20 cellular contexts compared by ENCODE assay signal in genomic region chr6:104597541-104598050, GRCh38.
DNase-seq lines count a peak whose midpoint lies in the region; ATAC-seq, FAIRE-seq and TF ChIP-seq lines count a peak whose summit lies in the region.
"Had no signal": no experiment of that assay in that cellular context is flagged by ENCODE, and none has a peak within 500 bp of the region (broad histone marks: within the 10 kb centered on the region; RNA-seq: fewer than 3 reads in every experiment).

No MANE protein-coding gene starts in this region.

- no peaks in the 10 kb centered on the region for H3K9me3 Mint-ChIP-seq in activated CD4-positive, alpha-beta T cell treated with anti-CD3 and anti-CD28 coated beads for 36 hours (ENCODE audit: low read depth)

- no peak overlapping the region for H3K27ac Mint-ChIP-seq in activated CD4-positive, alpha-beta T cell treated with anti-CD3 and anti-CD28 coated beads for 36 hours
- H3K27ac Mint-ChIP-seq: B cell; immature natural killer cell; naive thymus-derived CD8-positive, alpha-beta T cell had no signal

- TF ChIP-seq EP300 in HepG2 (IDR thresholded peaks at IDR 0.05; ENCODE audit: low read depth in 2 of 2, low read length in 2 of 2): no peak
- TF ChIP-seq EP300 in HepG2 (CRISPR knock-in tag; IDR thresholded peaks at IDR 0.05; ENCODE audit: borderline replicate concordance): no peak

- intact Hi-C loops in HepG2 (cut with micrococcal nuclease; ENCODE audit: unreplicated experiment): no loop called here
- intact Hi-C loops in activated CD4-positive, alpha-beta T cell treated with anti-CD3 and anti-CD28 coated beads for 36 hours (cut with DNase I, micrococcal nuclease): no loop called here

- H4K20me1 ChIP-seq in DND-41 (ENCODE audit: insufficient read depth, low read length) (no peaks in the 10 kb centered on the region), HepG2 (ENCODE audit: insufficient read depth, low read length) (no peaks in the 10 kb centered on the region)

- no peak for TF ChIP-seq RAD21 in HepG2 (CRISPR knock-in tag; IDR thresholded peaks at IDR 0.05)

- H3K4me1 ChIP-seq in DND-41 (ENCODE audit: insufficient read depth, low read length) (no peaks in the 10 kb centered on the region), HUES64 (ENCODE audit: insufficient read depth, low read length) (peaks cover 4% of the 10 kb centered on the region; the same call in 1 of the 2 replicates), HepG2 (ENCODE audit: insufficient read depth, low read length) (no peaks in the 10 kb centered on the region)

- H3K9ac ChIP-seq in DND-41 (ENCODE audit: low read depth, low read length) (no peak overlapping the region), HUES64 (ENCODE audit: low read depth, low read length) (no peak overlapping the region), HepG2 (ENCODE audit: insufficient read depth, low read depth, low read length) (no peak overlapping the region)

- H3K9me3 ChIP-seq in DND-41 (ENCODE audit: insufficient read depth, low read length, severe bottlenecking) (no peaks in the 10 kb centered on the region), HUES64 (ENCODE audit: insufficient read depth, low read depth, low read length) (no peaks in the 10 kb centered on the region), HepG2 (ENCODE audit: low read length) (no peaks in the 10 kb centered on the region)
- H3K9me3 ChIP-seq: adrenal gland had no signal

- H3K4me1 Mint-ChIP-seq in activated CD4-positive, alpha-beta T cell treated with anti-CD3 and anti-CD28 coated beads for 36 hours: peaks cover 4% of the 10 kb centered on the region
- H3K4me1 Mint-ChIP-seq: B cell; immature natural killer cell; naive thymus-derived CD8-positive, alpha-beta T cell had no signal

- DNase-seq in DND-41 (no peak), dermis blood vessel endothelial cell (peak; percentile 69), lung microvascular endothelial cell (ENCODE audit: low read depth in 2 of 2) (peak; percentile 7 to 92), HepG2 (ENCODE audit: low spot score) (no peak), NCI-H446 treated with DMSO at 0.1 percent for 48 hours (lab: John Stamatoyannopoulos, UW) (no peak)
- DNase-seq in activated CD4-positive, alpha-beta T cell treated with anti-CD3 and anti-CD28 coated beads for 36 hours: no peak
- DNase-seq: adrenal gland; Calu3; immature natural killer cell; Kasumi-1; naive thymus-derived CD8-positive, alpha-beta T cell; NCI-H1436; NCI-H226; SHP77; small intestine; stimulated activated CD4-positive, alpha-beta T cell treated with anti-CD3 and anti-CD28 coated beads, Interleukin-4, amount 100 ng/mL, for 4 hours had no signal

- H3K36me3 ChIP-seq in DND-41 (ENCODE audit: insufficient read depth, low read length) (no peaks in the 10 kb centered on the region), HUES64 (ENCODE audit: insufficient read depth, low read length) (no peaks in the 10 kb centered on the region), HepG2 (replicated peaks in 1 of 2; ENCODE audit: control insufficient read depth in 1 of 2, insufficient read depth in 2 of 2, low read length in 2 of 2) (no peaks in the 10 kb centered on the region)
- H3K36me3 ChIP-seq: adrenal gland had no signal

- in situ Hi-C loops in HepG2 (cut with HindIII; ENCODE audit: extremely low pct_ligation_motif_present, low pct_unique_long_range_greater_than_20kb): no loop called here

- no peak for TF ChIP-seq CTCF in DND-41 (IDR thresholded peaks at IDR 0.05; ENCODE audit: borderline replicate concordance, extremely low read depth, low read length, poor library complexity, severe bottlenecking)
- TF ChIP-seq CTCF in HepG2 (CRISPR knock-in tag; IDR thresholded peaks at IDR 0.05): no peak

- WGBS in HUES64: 79% methylated on average over 4 of the region's 4 CpGs
- WGBS in HepG2 (ENCODE audit: low lambda C conversion rate): 4% methylated on average over 4 of the region's 4 CpGs

- no peaks in the 10 kb centered on the region for H3K36me3 Mint-ChIP-seq in activated CD4-positive, alpha-beta T cell treated with anti-CD3 and anti-CD28 coated beads for 36 hours (ENCODE audit: low read depth)
- H3K36me3 Mint-ChIP-seq: immature natural killer cell; naive thymus-derived CD8-positive, alpha-beta T cell had no signal

- H3K27me3 ChIP-seq in DND-41 (ENCODE audit: insufficient read depth, low read length, poor library complexity) (no peaks in the 10 kb centered on the region), HUES64 (ENCODE audit: insufficient read depth, low read length) (no peaks in the 10 kb centered on the region), HepG2 (ENCODE audit: control insufficient read depth in 1 of 2, insufficient read depth in 2 of 2, low read length in 2 of 2) (no peaks in the 10 kb centered on the region)
- H3K27me3 ChIP-seq: adrenal gland had no signal

- H3K4me2 ChIP-seq in DND-41 (ENCODE audit: insufficient read depth, low read length): no peak overlapping the region
- no peak overlapping the region for H3K4me2 ChIP-seq in HepG2 (ENCODE audit: low read depth, low read length)

- no TSS peak for BruUV-seq in HepG2 (replicated peaks; lab: Mats Ljungman, UMichigan)

- peaks cover 10% of the 10 kb centered on the region for H3K27me3 Mint-ChIP-seq in activated CD4-positive, alpha-beta T cell treated with anti-CD3 and anti-CD28 coated beads for 36 hours
- H3K27me3 Mint-ChIP-seq: B cell had no signal

- FAIRE-seq in HepG2 (lab: Jason Lieb, UNC): no peak
- FAIRE-seq: H54, small intestine had no signal

- H3K27ac ChIP-seq in DND-41 (ENCODE audit: low read length): no peak overlapping the region
- 0 out of 2 replicates have a peak overlapping the region, but pooled peaks have one; percentile 7 for H3K27ac ChIP-seq in HUES64 (ENCODE audit: low read depth, low read length)
- H3K27ac ChIP-seq in HepG2 (ENCODE audit: extremely low read length, insufficient read depth, low read length): no peak overlapping the region
- H3K27ac ChIP-seq: adrenal gland had no signal

- CTCF ChIA-PET in HepG2 (lab: Yijun Ruan, JAX; ENCODE audit: low intra/inter-chr PET ratio, low total read pairs): no interaction called here
- CTCF ChIA-PET in activated CD4-positive, alpha-beta T cell treated with anti-CD3 and anti-CD28 coated beads for 36 hours (lab: Charles Lee): interaction anchor here (0.9 kb wide), 1 partner anchor 32 kb away, joined by 3 read pairs; no protein-coding TSS in a partner anchor

- no peak overlapping the region for H3K4me3 Mint-ChIP-seq in activated CD4-positive, alpha-beta T cell treated with anti-CD3 and anti-CD28 coated beads for 36 hours
- H3K4me3 Mint-ChIP-seq: B cell; immature natural killer cell; naive thymus-derived CD8-positive, alpha-beta T cell had no signal

- POLR2A ChIA-PET in HepG2 (lab: Yijun Ruan, JAX): no interaction called here
- POLR2A ChIA-PET in activated CD4-positive, alpha-beta T cell treated with anti-CD3 and anti-CD28 coated beads for 36 hours (lab: Charles Lee): no interaction called here

- TF ChIP-seq POLR2A in HepG2 (IDR thresholded peaks at IDR 0.05; ENCODE audit: insufficient read depth in 1 of 2, low read depth in 2 of 2, low read length in 2 of 2): no peak

- H2AFZ ChIP-seq in DND-41 (ENCODE audit: low read depth, low read length) (no peak overlapping the region), HepG2 (ENCODE audit: low read length) (no peak overlapping the region)

- no peaks in the 10 kb centered on the region for H3K79me2 ChIP-seq in DND-41 (ENCODE audit: insufficient read depth, low read length)
- H3K79me2 ChIP-seq in HepG2 (ENCODE audit: insufficient read depth, low read length): no peaks in the 10 kb centered on the region

- ATAC-seq in DND-41 (ENCODE audit: insufficient read depth, low read depth) (peak; percentile 58; the same call in 1 of the 3 replicates), HepG2 (no peak), HG03097 (IDR thresholded peaks at IDR 0.05; ENCODE audit: low FRiP score, unreplicated experiment) (no peak)
- no peak for ATAC-seq in activated CD4-positive, alpha-beta T cell treated with anti-CD3 and anti-CD28 coated beads for 36 hours
- ATAC-seq: naive thymus-derived CD8-positive, alpha-beta T cell had no signal

- H3K4me3 ChIP-seq in DND-41 (ENCODE audit: low read depth in 1 of 2, low read length in 2 of 2): no peak overlapping the region
- H3K4me3 ChIP-seq in HUES64 (ENCODE audit: low read length): no peak overlapping the region
- no peak overlapping the region for H3K4me3 ChIP-seq in HepG2 (replicated peaks in 1 of 3; ENCODE audit: insufficient read depth in 1 of 3, low read depth in 2 of 3, low read length in 3 of 3)
- H3K4me3 ChIP-seq: adrenal gland had no signal

TF ChIP-seq in HepG2, 621 proteins besides CTCF, POLR2A, EP300 and RAD21:
- no peak for TF ChIP-seq CC2D1A (CRISPR knock-in tag; IDR thresholded peaks at IDR 0.05)
- no peak for TF ChIP-seq ZFYVE20 (CRISPR knock-in tag; IDR thresholded peaks at IDR 0.05; ENCODE audit: borderline replicate concordance, low read depth)
- TF ChIP-seq SIN3B (IDR thresholded peaks at IDR 0.05; ENCODE audit: low read length): no peak
- TF ChIP-seq TSC22D2 (CRISPR knock-in tag; IDR thresholded peaks at IDR 0.05; ENCODE audit: borderline replicate concordance): no peak
- TF ChIP-seq ELF4 (CRISPR knock-in tag; IDR thresholded peaks at IDR 0.05; ENCODE audit: borderline replicate concordance): no peak
- TF ChIP-seq NKX3-1 (CRISPR knock-in tag; IDR thresholded peaks at IDR 0.05): no peak
- TF ChIP-seq ZBTB7A (CRISPR knock-in tag; IDR thresholded peaks at IDR 0.05): no peak
- TF ChIP-seq TCF7L2 (IDR thresholded peaks at IDR 0.05; ENCODE audit: low read depth, low read length): no peak
- no peak for TF ChIP-seq DR1 (CRISPR knock-in tag; IDR thresholded peaks at IDR 0.05)
- TF ChIP-seq, protein P1, sequence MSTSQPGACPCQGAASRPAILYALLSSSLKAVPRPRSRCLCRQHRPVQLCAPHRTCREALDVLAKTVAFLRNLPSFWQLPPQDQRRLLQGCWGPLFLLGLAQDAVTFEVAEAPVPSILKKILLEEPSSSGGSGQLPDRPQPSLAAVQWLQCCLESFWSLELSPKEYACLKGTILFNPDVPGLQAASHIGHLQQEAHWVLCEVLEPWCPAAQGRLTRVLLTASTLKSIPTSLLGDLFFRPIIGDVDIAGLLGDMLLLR (CRISPR knock-in tag; IDR thresholded peaks at IDR 0.05): no peak
- TF ChIP-seq RFX3 (CRISPR knock-in tag; IDR thresholded peaks at IDR 0.05): no peak
- TF ChIP-seq ARNT (IDR thresholded peaks at IDR 0.05): no peak
- no peak for TF ChIP-seq ZBTB21 (CRISPR knock-in tag; IDR thresholded peaks at IDR 0.05)
- TF ChIP-seq POLR2G (IDR thresholded peaks at IDR 0.05; ENCODE audit: low read depth, low read length): no peak
- no peak for TF ChIP-seq HIVEP1 (CRISPR knock-in tag; IDR thresholded peaks at IDR 0.05)
- no peak for TF ChIP-seq AHR (CRISPR knock-in tag; IDR thresholded peaks at IDR 0.05)
- no peak for TF ChIP-seq ZNF136 (CRISPR knock-in tag; IDR thresholded peaks at IDR 0.05; ENCODE audit: low read depth)

Comparison
In these comparisons a context has a peak if more than half of its experiments do, and no peak if none do; other contexts are left out.
1. DNase-seq: peak in dermis blood vessel endothelial cell (single experiment) and lung microvascular endothelial cell (2 of 2); none in DND-41 (single experiment), HepG2 (single experiment), NCI-H446 treated with DMSO at 0.1 percent for 48 hours (single experiment) and activated CD4-positive, alpha-beta T cell treated with anti-CD3 and anti-CD28 coated beads for 36 hours (single experiment).